8 cellular contexts compared by ENCODE assay signal in genomic region chrX:9339603-9340569, GRCh38.
A peak's percentile ranks its signal among the peaks of the same experiment; 100 is the strongest.
DNase-seq lines count a peak whose midpoint lies in the region; TF ChIP-seq lines count a peak whose summit lies in the region.

No MANE protein-coding gene starts in this region.

- H3K4me3 Mint-ChIP-seq in CD8-positive, alpha-beta memory T cell = peak overlapping the region; percentile 76 to 93 (median 83)
- H3K4me3 Mint-ChIP-seq in nephron = peak overlapping the region in 2 of 3 experiments; percentile 54 to 56

- POLR2A ChIA-PET in CD8-positive, alpha-beta memory T cell (lab: Charles Lee) = interaction anchor here (1.4 to 3.7 kb wide), 4 partner anchors 12 to 123 kb away, joined by 5 to 43 read pairs (median 12); partner anchors contain the start of gene TBL1X

- peak overlapping the region; percentile 24 for H3K27ac ChIP-seq in CD8-positive, alpha-beta memory T cell (ENCODE audit: low read depth, low read length)

- no peak for TF ChIP-seq CTCF in nephron (IDR thresholded peaks at IDR 0.05; ENCODE audit: unreplicated experiment in 3 of 3)
- no peak for TF ChIP-seq CTCF in GM20000 (IDR thresholded peaks at IDR 0.05; ENCODE audit: extremely low read depth, missing control alignments)

- H3K27ac Mint-ChIP-seq in CD8-positive, alpha-beta memory T cell = peak overlapping the region; percentile 78 to 96 (median 92)
- peak overlapping the region; percentile 96 to 99 (median 97) for H3K27ac Mint-ChIP-seq in nephron

- no peaks in the 10 kb centered on the region for H3K27me3 Mint-ChIP-seq in CD8-positive, alpha-beta memory T cell
- H3K27me3 Mint-ChIP-seq in nephron (ENCODE audit: low read depth) = no peaks in the 10 kb centered on the region

- H3K36me3 Mint-ChIP-seq in CD8-positive, alpha-beta memory T cell = no peaks in the 10 kb centered on the region
- H3K36me3 Mint-ChIP-seq in nephron (ENCODE audit: low read depth) = no peaks in the 10 kb centered on the region

- peak overlapping the region; percentile 55 for H3K4me3 ChIP-seq in CD8-positive, alpha-beta memory T cell (ENCODE audit: low read length)
- no peak overlapping the region for H3K4me3 ChIP-seq in MG63

- H3K9me3 Mint-ChIP-seq in CD8-positive, alpha-beta memory T cell = no peaks in the 10 kb centered on the region
- H3K9me3 Mint-ChIP-seq in nephron = peaks cover 4% of the 10 kb centered on the region

- H3K4me1 ChIP-seq in CD8-positive, alpha-beta memory T cell (ENCODE audit: insufficient read depth, low read length) = peaks cover 45% of the 10 kb centered on the region

- H3K36me3 ChIP-seq in CD8-positive, alpha-beta memory T cell (ENCODE audit: insufficient read depth, low read length) = no peaks in the 10 kb centered on the region
- no peaks in the 10 kb centered on the region for H3K36me3 ChIP-seq in MG63

- H3K27me3 ChIP-seq in CD8-positive, alpha-beta memory T cell (ENCODE audit: insufficient read depth, low read length, poor library complexity, severe bottlenecking) = no peaks in the 10 kb centered on the region
- H3K27me3 ChIP-seq in MG63 = no peaks in the 10 kb centered on the region

- DNase-seq in CD8-positive, alpha-beta memory T cell = peak in 3 of 5 donors; percentile 47 to 60 (median 56)
- peak; percentile 17 for DNase-seq in NAMALWA (ENCODE audit: low spot score)
- DNase-seq in central memory CD4-positive, alpha-beta T cell = peak; percentile 71
- no peak for DNase-seq in AG20443 (ENCODE audit: low spot score)
- DNase-seq in MG63 = no peak
- DNase-seq in NCI-H1417 (lab: John Stamatoyannopoulos, UW) = no peak
- no peak for DNase-seq in GM20000 (ENCODE audit: low spot score)

- H3K4me1 Mint-ChIP-seq in CD8-positive, alpha-beta memory T cell = peaks cover 46 to 59% (median 56%) of the 10 kb centered on the region in 3 donors
- peaks cover 73% of the 10 kb centered on the region for H3K4me1 Mint-ChIP-seq in nephron

- H3K9me3 ChIP-seq in CD8-positive, alpha-beta memory T cell (ENCODE audit: low read length) = no peaks in the 10 kb centered on the region
- H3K9me3 ChIP-seq in MG63 = no peaks in the 10 kb centered on the region

- CTCF ChIA-PET in CD8-positive, alpha-beta memory T cell (lab: Charles Lee) = interaction anchor here (0.8 to 1.6 kb wide), 4 partner anchors 13 to 369 kb away, joined by 3 to 9 read pairs (median 6); no protein-coding TSS in a partner anchor

Comparison
In these comparisons a context has a peak if more than half of its experiments do, and no peak if none do; other contexts are left out.
1. DNase-seq: peak in CD8-positive, alpha-beta memory T cell (3 of 5), NAMALWA (single experiment) and central memory CD4-positive, alpha-beta T cell (single experiment); none in AG20443 (single experiment), MG63 (single experiment), NCI-H1417 (0 of 3) and GM20000 (single experiment).